ENCODE assay signal across 12 cellular contexts in genomic region chr17:82787081-82787848, GRCh38. TPM values are rescaled to one million over a fixed set of nuclear protein-coding genes. Genes with fewer than 3 reads are reported as not detected.
DNase-seq lines count a peak whose midpoint lies in the region; ATAC-seq, FAIRE-seq and TF ChIP-seq lines count a peak whose summit lies in the region.
"Had no signal": no experiment of that assay in that cellular context is flagged by ENCODE, and none has a peak within 500 bp of the region (broad histone marks: within the 10 kb centered on the region; RNA-seq: fewer than 3 reads in every experiment).

No MANE protein-coding gene starts in this region.

- in situ Hi-C loops in GM12878 (cut with MboI), result no loop called here

- no peaks in the 10 kb centered on the region for H3K27me3 Mint-ChIP-seq in T-cell

- H3K9ac ChIP-seq in GM12878 (ENCODE audit: control insufficient read depth, insufficient read depth, low read length) (no peak overlapping the region), mesenchymal stem cell (ENCODE audit: low read length) (peak overlapping the region; percentile 51)

- no peak overlapping the region for H4K8ac ChIP-seq in mesenchymal stem cell (ENCODE audit: low read length)

- H3K9me3 Mint-ChIP-seq in T-cell, result no peaks in the 10 kb centered on the region

- H3K27ac Mint-ChIP-seq in T-cell, result peak overlapping the region in 1 of 2 donors; percentile 52

- H2AFZ ChIP-seq in GM12878 (ENCODE audit: control insufficient read depth, low read depth, low read length), result no peak overlapping the region
- no peak overlapping the region for H2AFZ ChIP-seq in mesenchymal stem cell (ENCODE audit: low read depth, low read length)

- no peak overlapping the region for H3K4ac ChIP-seq in mesenchymal stem cell (ENCODE audit: low read depth in 1 of 2, low read length in 2 of 2)

- POLR2A ChIA-PET in GM12878 (lab: Charles Lee) (no interaction called here), T-cell (lab: Charles Lee) (no interaction called here)

- H2BK120ac ChIP-seq in mesenchymal stem cell (ENCODE audit: low read depth, low read length), result no peak overlapping the region

- TF ChIP-seq POLR2A in GM12878 (IDR thresholded peaks at IDR 0.05; ENCODE audit: low read depth, low read length), result no peak

- H3K4me2 ChIP-seq in GM12878 (ENCODE audit: control insufficient read depth, insufficient read depth) (0 out of 2 replicates have a peak overlapping the region, but pooled peaks have one; percentile 38), mesenchymal stem cell (ENCODE audit: low read length, poor library complexity, severe bottlenecking) (no peak overlapping the region)

- RAD21 ChIA-PET in GM12878 (lab: Charles Lee; ENCODE audit: unreplicated experiment), result interaction anchor here (1.0 kb wide), 1 partner anchor 76 kb away, joined by 3 read pairs; no protein-coding TSS in a partner anchor

- H3K9me3 ChIP-seq in GM12878 (replicated peaks; ENCODE audit: control insufficient read depth, insufficient read depth, low read length) (no peaks in the 10 kb centered on the region), mesenchymal stem cell (ENCODE audit: control insufficient read depth, low read length) (no peaks in the 10 kb centered on the region)
- H3K9me3 ChIP-seq: ovary had no signal

- peaks cover 15% of the 10 kb centered on the region for H3K36me3 Mint-ChIP-seq in T-cell

- no peaks in the 10 kb centered on the region for H3K79me2 ChIP-seq in GM12878 (ENCODE audit: control insufficient read depth, insufficient read depth, low read length)

- no peak overlapping the region for H4K91ac ChIP-seq in mesenchymal stem cell (ENCODE audit: low read length)

- no peak overlapping the region for H3K14ac ChIP-seq in mesenchymal stem cell (ENCODE audit: low read length in 2 of 2)

- H3K27ac ChIP-seq in GM12878 (ENCODE audit: control insufficient read depth, insufficient read depth), result no peak overlapping the region
- H3K27ac ChIP-seq in mesenchymal stem cell (ENCODE audit: low read length, poor library complexity, severe bottlenecking), result no peak overlapping the region
- H3K27ac ChIP-seq: C4-2B, ovary had no signal

- SMC1A ChIA-PET in GM12878 (lab: Charles Lee; ENCODE audit: uncharacterized antibody, unreplicated experiment), result no interaction called here

- no peak for TF ChIP-seq RAD21 in GM12878 (IDR thresholded peaks at IDR 0.05; ENCODE audit: insufficient read depth, low read depth, low read length)

- H2BK15ac ChIP-seq in mesenchymal stem cell (ENCODE audit: low read depth, poor library complexity, severe bottlenecking), result no peak overlapping the region

- H3K18ac ChIP-seq in mesenchymal stem cell (ENCODE audit: low read depth in 1 of 2, low read length in 2 of 2), result no peak overlapping the region

- H3K4me3 Mint-ChIP-seq in T-cell, result no peak overlapping the region

- no TSS peak for BruUV-seq in GM12878 (replicated peaks; lab: Mats Ljungman, UMichigan)

- H2BK12ac ChIP-seq in mesenchymal stem cell (ENCODE audit: low read length in 2 of 2), result no peak overlapping the region

- WGBS in GM12878 (ENCODE audit: insufficient coverage, insufficient replicate concordance, low lambda C conversion rate, missing lambda C conversion rate), result 63% methylated on average over 27 of the region's 27 CpGs
- WGBS in mesenchymal stem cell, result 95% methylated on average over 27 of the region's 27 CpGs

- intact Hi-C loops in GM12878 (cut with micrococcal nuclease; ENCODE audit: unreplicated experiment), result loop anchor here (10.0 kb wide), 1 partner anchor 78 kb away; no protein-coding TSS in a partner anchor

- no peak for TF ChIP-seq CTCF in AG10803 (conservative IDR thresholded peaks at IDR 0.05; ENCODE audit: low read length)
- TF ChIP-seq CTCF in GM12878 (IDR thresholded peaks at IDR 0.05 in 2 of 3, conservative IDR thresholded peaks at IDR 0.05 in 1 of 3; ENCODE audit: control insufficient read depth in 2 of 3, extremely low read depth in 1 of 3, insufficient read depth in 1 of 3, low read depth in 3 of 3, low read length in 3 of 3), result no peak

- peaks cover 0 to 15% (median 7%) of the 10 kb centered on the region in 3 donors for H3K4me1 Mint-ChIP-seq in T-cell

- H3K79me1 ChIP-seq in mesenchymal stem cell (replicated peaks; ENCODE audit: low read length, poor library complexity, severe bottlenecking), result peaks cover 31% of the 10 kb centered on the region

- peaks cover 0 to 10% of the 10 kb centered on the region in 2 experiments; a peak in 3 of 4 replicates for H3K36me3 ChIP-seq in GM12878 (ENCODE audit: control insufficient read depth in 2 of 2, insufficient read depth in 2 of 2, low read length in 1 of 2)
- peaks cover 26 to 52% of the 10 kb centered on the region in 2 experiments for H3K36me3 ChIP-seq in mesenchymal stem cell (ENCODE audit: control insufficient read depth in 1 of 2, insufficient read depth in 2 of 2, low read depth in 1 of 2, low read length in 2 of 2)
- H3K36me3 ChIP-seq: ovary had no signal

- H4K20me1 ChIP-seq in GM12878 (ENCODE audit: control insufficient read depth, insufficient read depth), result no peaks in the 10 kb centered on the region; the same call in 1 of the 2 replicates

- DNase-seq in AG10803 (ENCODE audit: low read depth) (peak; percentile 93), NCI-H1105 treated with DMSO at 0.1 percent for 48 hours (lab: John Stamatoyannopoulos, UW) (peak; percentile 82), GM12878 (ENCODE audit: low read depth, low spot score) (no peak), mesenchymal stem cell (no peak), NCI-H2081 treated with DMSO at 0.1 percent for 48 hours (lab: John Stamatoyannopoulos, UW) (no peak), T-cell (no peak), NCI-H524 (lab: John Stamatoyannopoulos, UW) (no peak)
- DNase-seq: activated naive CD4-positive, alpha-beta T cell; ovary had no signal

- peaks cover 8% of the 10 kb centered on the region; the same call in 1 of the 2 replicates for H3K4me1 ChIP-seq in GM12878 (ENCODE audit: control insufficient read depth, insufficient read depth, low read length)
- H3K4me1 ChIP-seq in mesenchymal stem cell (ENCODE audit: control insufficient read depth, insufficient read depth, low read depth, low read length), result peaks cover 19% of the 10 kb centered on the region

- no peak overlapping the region for H2AK5ac ChIP-seq in mesenchymal stem cell (ENCODE audit: low read length, severe bottlenecking)

- ATAC-seq in GM12878 (no peak), T-cell (replicated peaks in 1 of 4) (no peak), GM19351 (IDR thresholded peaks at IDR 0.05; ENCODE audit: unreplicated experiment) (no peak)

- no peak for FAIRE-seq in GM12878 (lab: Jason Lieb, UNC)
- FAIRE-seq: islet of Langerhans had no signal

- H3K4me3 ChIP-seq in AG10803 (ENCODE audit: low read length), result peak overlapping the region; percentile 26; the same call in 1 of the 2 replicates
- no peak overlapping the region for H3K4me3 ChIP-seq in GM12878
- H3K4me3 ChIP-seq in mesenchymal stem cell (ENCODE audit: insufficient read depth in 1 of 2, low read depth in 1 of 2, low read length in 2 of 2), result peak overlapping the region in 1 of 2 experiments; percentile 42
- H3K4me3 ChIP-seq: ovary had no signal

- H3K23ac ChIP-seq in mesenchymal stem cell (ENCODE audit: low read length in 2 of 2), result no peak overlapping the region

- no peak for TF ChIP-seq EP300 in GM12878 (IDR thresholded peaks at IDR 0.05; ENCODE audit: borderline replicate concordance in 1 of 2, control insufficient read depth in 1 of 2, low read depth in 2 of 2, low read length in 2 of 2)

- H3K27me3 ChIP-seq in GM12878 (replicated peaks in 1 of 2; ENCODE audit: control insufficient read depth in 2 of 2, insufficient read depth in 2 of 2, low read length in 1 of 2) (no peaks in the 10 kb centered on the region), mesenchymal stem cell (ENCODE audit: control insufficient read depth in 1 of 2, insufficient read depth in 1 of 2, low read length in 2 of 2) (no peaks in the 10 kb centered on the region)
- H3K27me3 ChIP-seq: ovary had no signal

- no peak overlapping the region for H2BK5ac ChIP-seq in mesenchymal stem cell (ENCODE audit: low read depth, low read length, poor library complexity, severe bottlenecking)

- CTCF ChIA-PET in GM12878 (lab: Yijun Ruan, JAX), result no interaction called here
- CTCF ChIA-PET in T-cell (lab: Charles Lee), result no interaction called here

RNA-seq across cellular contexts. Expression of gene TBCD, which starts 35.4 kb away (rescaled TPM):
- total RNA-seq in GM12878 (2013; cell fraction: nucleolus; rRNA removed), result 201 and 218 TPM in 2 replicates
- total RNA-seq in GM12878 (2014; rRNA removed) (54.4 and 58.2 TPM in 2 replicates), GM12878 (2014; rRNA removed; fragmentation: Illumina TruSeq; extraction: Trizol) (27.2 and 38.6 TPM in 2 replicates), GM12878 (2021) (96.3 and 114 TPM in 2 replicates), T-cell (100 to 1,000 TPM in 4 of 5 donors, 10 to 100 TPM in 1; 94.4 to 262 (median 223) TPM)
- polyA plus RNA-seq in GM12878 (2011; ENCODE audit: low read depth), result 53.6 TPM
- polyA plus RNA-seq in GM12878 (2011; rRNA removed) (36.7 and 61.0 TPM in 2 replicates), GM12878 (2014; fragmentation: Illumina TruSeq; extraction: Trizol) (12.2 and 35.6 TPM in 2 replicates), GM12878 (2014; fragmentation: Nextera tagmentation; extraction: Ambion mirVana) (10 to 100 TPM; 10.3 to 19.3 TPM), GM12878 (2014; rRNA removed) (46.6 and 66.7 TPM in 2 replicates), GM12878 (2016; fragmentation: Nextera tagmentation; extraction: Ambion mirVana) (10 to 100 TPM; 72.9 to 83.5 TPM)
- polyA plus RNA-seq in GM12878 (2011; cell fraction: cytosol; rRNA removed), result 93.6 and 116 TPM in 2 replicates
- polyA plus RNA-seq in GM12878 (2011; cell fraction: nucleus; rRNA removed), result 456 and 506 TPM in 2 replicates
- polyA plus RNA-seq in GM12878 (2012), result 78.2 and 97.0 TPM in 2 replicates
- 128 and 173 TPM in 2 replicates for polyA minus RNA-seq in GM12878 (2011; rRNA and poly(A)+ RNA removed)
- 71.3 and 78.0 TPM in 2 replicates for polyA minus RNA-seq in GM12878 (2011; cell fraction: cytosol; rRNA and poly(A)+ RNA removed)
- polyA minus RNA-seq in GM12878 (2011; cell fraction: nucleus; rRNA and poly(A)+ RNA removed), result 90.2 and 122 TPM in 2 replicates
- 21.3 TPM for polyA plus RNA-seq in mesenchymal stem cell (2013, experiment 1 of 2)
- polyA plus RNA-seq in mesenchymal stem cell (2013, experiment 2 of 2), result 19.9 TPM

RNA-seq across cellular contexts. Expression of gene FN3K, which starts 51.9 kb away (rescaled TPM):
- 0.90 and 1.1 TPM in 2 replicates for total RNA-seq in GM12878 (2013; cell fraction: nucleolus; rRNA removed)
- total RNA-seq in GM12878 (2014; rRNA removed) (0.51 TPM in 1 of 2 replicates, not detected in the other), GM12878 (2014; rRNA removed; fragmentation: Illumina TruSeq; extraction: Trizol) (not detected in 2 replicates), GM12878 (2021) (0.58 TPM in 1 of 2 replicates, not detected in the other), T-cell (10 to 100 TPM in 1 of 5 donors, 1 to 10 TPM in 4; 3.2 to 12.2 (median 8.0) TPM)
- 0.50 TPM for polyA plus RNA-seq in GM12878 (2011; ENCODE audit: low read depth)
- polyA plus RNA-seq in GM12878 (2011; rRNA removed) (0.08 and 0.17 TPM in 2 replicates), GM12878 (2014; fragmentation: Illumina TruSeq; extraction: Trizol) (not detected in 2 replicates), GM12878 (2014; fragmentation: Nextera tagmentation; extraction: Ambion mirVana) (not detected), GM12878 (2014; rRNA removed) (0.14 and 0.17 TPM in 2 replicates), GM12878 (2016; fragmentation: Nextera tagmentation; extraction: Ambion mirVana) (not detected)
- 0.05 TPM in 1 of 2 replicates, not detected in the other for polyA plus RNA-seq in GM12878 (2011; cell fraction: cytosol; rRNA removed)
- 0.37 and 0.57 TPM in 2 replicates for polyA plus RNA-seq in GM12878 (2011; cell fraction: nucleus; rRNA removed)
- polyA plus RNA-seq in GM12878 (2012), result 1.0 and 1.1 TPM in 2 replicates
- not detected in 2 replicates for polyA minus RNA-seq in GM12878 (2011; rRNA and poly(A)+ RNA removed)
- not detected in 2 replicates for polyA minus RNA-seq in GM12878 (2011; cell fraction: cytosol; rRNA and poly(A)+ RNA removed)
- not detected in 2 replicates for polyA minus RNA-seq in GM12878 (2011; cell fraction: nucleus; rRNA and poly(A)+ RNA removed)
- 5.0 TPM for polyA plus RNA-seq in mesenchymal stem cell (2013, experiment 1 of 2)
- polyA plus RNA-seq in mesenchymal stem cell (2013, experiment 2 of 2), result 5.7 TPM

RNA-seq across cellular contexts. Expression of gene ZNF750, which starts 52.6 kb away (rescaled TPM):
- total RNA-seq in GM12878 (2013; cell fraction: nucleolus; rRNA removed), result not detected in 2 replicates
- not detected in 2 replicates for total RNA-seq in GM12878 (2014; rRNA removed)
- not detected in 2 replicates for total RNA-seq in GM12878 (2014; rRNA removed; fragmentation: Illumina TruSeq; extraction: Trizol)
- not detected in 2 replicates for total RNA-seq in GM12878 (2021)
- 0.08 TPM for polyA plus RNA-seq in GM12878 (2011; ENCODE audit: low read depth)
- polyA plus RNA-seq in GM12878 (2011; rRNA removed), result not detected in 2 replicates
- not detected in 2 replicates for polyA plus RNA-seq in GM12878 (2011; cell fraction: cytosol; rRNA removed)
- polyA plus RNA-seq in GM12878 (2011; cell fraction: nucleus; rRNA removed), result not detected in 2 replicates
- polyA plus RNA-seq in GM12878 (2012), result 0.03 and 0.11 TPM in 2 replicates
- not detected in 2 replicates for polyA plus RNA-seq in GM12878 (2014; fragmentation: Illumina TruSeq; extraction: Trizol)
- polyA plus RNA-seq in GM12878 (2014; fragmentation: Nextera tagmentation; extraction: Ambion mirVana), result not detected
- polyA plus RNA-seq in GM12878 (2014; rRNA removed), result not detected in 2 replicates
- under 1 TPM in 1 of 2 experiments, not detected in 1; 0.06 TPM for polyA plus RNA-seq in GM12878 (2016; fragmentation: Nextera tagmentation; extraction: Ambion mirVana)
- polyA minus RNA-seq in GM12878 (2011; rRNA and poly(A)+ RNA removed), result not detected in 2 replicates
- polyA minus RNA-seq in GM12878 (2011; cell fraction: cytosol; rRNA and poly(A)+ RNA removed), result not detected in 2 replicates
- polyA minus RNA-seq in GM12878 (2011; cell fraction: nucleus; rRNA and poly(A)+ RNA removed), result not detected in 2 replicates
- polyA plus RNA-seq in mesenchymal stem cell (2013, experiment 1 of 2), result not detected
- not detected for polyA plus RNA-seq in mesenchymal stem cell (2013, experiment 2 of 2)
- not detected for total RNA-seq in T-cell
- total RNA-seq: ovary had no signal

Comparison
In these comparisons a context has a peak if more than half of its experiments do, and no peak if none do; other contexts are left out.
1. DNase-seq: peak in AG10803 (single experiment) and NCI-H1105 treated with DMSO at 0.1 percent for 48 hours (single experiment); none in GM12878 (single experiment), mesenchymal stem cell (single experiment), NCI-H2081 treated with DMSO at 0.1 percent for 48 hours (single experiment), T-cell (0 of 34) and NCI-H524 (0 of 2).